3 cellular contexts compared by ENCODE assay signal in the genomic region with DNA sequence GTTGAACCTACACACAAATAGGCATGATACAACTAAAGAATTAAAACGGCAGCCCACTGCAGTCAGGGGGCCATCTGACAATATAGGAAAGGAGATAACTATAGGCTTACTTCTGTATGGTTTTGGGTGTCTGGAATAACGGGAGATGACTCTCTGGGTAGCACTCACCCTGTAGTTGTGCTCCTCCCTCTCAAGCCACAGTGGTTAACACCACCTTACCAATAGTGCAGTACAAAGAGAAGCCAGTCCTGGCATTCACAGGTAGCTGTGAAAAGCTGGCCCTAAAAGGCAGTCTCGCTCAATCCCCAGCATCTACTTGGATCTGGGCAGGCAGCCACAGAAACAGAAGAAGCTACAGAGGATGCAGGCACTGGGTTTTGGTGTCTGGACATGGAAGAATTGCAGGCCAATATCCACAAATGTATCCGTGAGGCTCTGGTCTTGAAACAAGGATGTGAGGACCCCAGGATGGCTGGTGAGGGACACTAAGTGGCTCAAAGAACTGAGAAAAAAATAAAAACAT.
TF ChIP-seq lines count a peak whose summit lies in the region.

No MANE protein-coding gene starts in this region.

TF ChIP-seq in SK-N-SH, 30 proteins besides CTCF, POLR2A, EP300 and RAD21 (continued from another document):
- TF ChIP-seq ELF1 (IDR thresholded peaks at IDR 0.05) = no peak

TF ChIP-seq in SK-N-SH treated with all-trans-retinoic acid at 6 μM for 48 hours, 23 proteins besides CTCF, POLR2A, EP300 and RAD21 (continued from another document):
- TF ChIP-seq PPARA (CRISPR knock-in tag; IDR thresholded peaks at IDR 0.05; ENCODE audit: borderline replicate concordance) = no peak
- no peak for TF ChIP-seq TOX (CRISPR knock-in tag; IDR thresholded peaks at IDR 0.05; ENCODE audit: borderline replicate concordance)
- TF ChIP-seq ZNF70 (CRISPR knock-in tag; IDR thresholded peaks at IDR 0.05) = no peak
- no peak for TF ChIP-seq ZFP3 (CRISPR knock-in tag; IDR thresholded peaks at IDR 0.05)
- no peak for TF ChIP-seq ZNF8 (CRISPR knock-in tag; IDR thresholded peaks at IDR 0.05)
- no peak for TF ChIP-seq SNAI2 (CRISPR knock-in tag; IDR thresholded peaks at IDR 0.05)
- TF ChIP-seq ISL1 (CRISPR knock-in tag; IDR thresholded peaks at IDR 0.05) = no peak
- no peak for TF ChIP-seq BACH2 (CRISPR knock-in tag; IDR thresholded peaks at IDR 0.05; ENCODE audit: borderline replicate concordance)
- TF ChIP-seq ARNTL (CRISPR knock-in tag; IDR thresholded peaks at IDR 0.05; ENCODE audit: borderline replicate concordance, low read depth) = no peak
- TF ChIP-seq, protein P1, sequence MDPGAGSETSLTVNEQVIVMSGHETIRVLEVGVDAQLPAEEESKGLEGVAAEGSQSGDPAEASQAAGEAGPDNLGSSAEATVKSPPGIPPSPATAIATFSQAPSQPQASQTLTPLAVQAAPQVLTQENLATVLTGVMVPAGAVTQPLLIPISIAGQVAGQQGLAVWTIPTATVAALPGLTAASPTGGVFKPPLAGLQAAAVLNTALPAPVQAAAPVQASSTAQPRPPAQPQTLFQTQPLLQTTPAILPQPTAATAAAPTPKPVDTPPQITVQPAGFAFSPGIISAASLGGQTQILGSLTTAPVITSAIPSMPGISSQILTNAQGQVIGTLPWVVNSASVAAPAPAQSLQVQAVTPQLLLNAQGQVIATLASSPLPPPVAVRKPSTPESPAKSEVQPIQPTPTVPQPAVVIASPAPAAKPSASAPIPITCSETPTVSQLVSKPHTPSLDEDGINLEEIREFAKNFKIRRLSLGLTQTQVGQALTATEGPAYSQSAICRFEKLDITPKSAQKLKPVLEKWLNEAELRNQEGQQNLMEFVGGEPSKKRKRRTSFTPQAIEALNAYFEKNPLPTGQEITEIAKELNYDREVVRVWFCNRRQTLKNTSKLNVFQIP (CRISPR knock-in tag; IDR thresholded peaks at IDR 0.05; ENCODE audit: borderline replicate concordance, low read depth) = no peak
- TF ChIP-seq, protein P2, sequence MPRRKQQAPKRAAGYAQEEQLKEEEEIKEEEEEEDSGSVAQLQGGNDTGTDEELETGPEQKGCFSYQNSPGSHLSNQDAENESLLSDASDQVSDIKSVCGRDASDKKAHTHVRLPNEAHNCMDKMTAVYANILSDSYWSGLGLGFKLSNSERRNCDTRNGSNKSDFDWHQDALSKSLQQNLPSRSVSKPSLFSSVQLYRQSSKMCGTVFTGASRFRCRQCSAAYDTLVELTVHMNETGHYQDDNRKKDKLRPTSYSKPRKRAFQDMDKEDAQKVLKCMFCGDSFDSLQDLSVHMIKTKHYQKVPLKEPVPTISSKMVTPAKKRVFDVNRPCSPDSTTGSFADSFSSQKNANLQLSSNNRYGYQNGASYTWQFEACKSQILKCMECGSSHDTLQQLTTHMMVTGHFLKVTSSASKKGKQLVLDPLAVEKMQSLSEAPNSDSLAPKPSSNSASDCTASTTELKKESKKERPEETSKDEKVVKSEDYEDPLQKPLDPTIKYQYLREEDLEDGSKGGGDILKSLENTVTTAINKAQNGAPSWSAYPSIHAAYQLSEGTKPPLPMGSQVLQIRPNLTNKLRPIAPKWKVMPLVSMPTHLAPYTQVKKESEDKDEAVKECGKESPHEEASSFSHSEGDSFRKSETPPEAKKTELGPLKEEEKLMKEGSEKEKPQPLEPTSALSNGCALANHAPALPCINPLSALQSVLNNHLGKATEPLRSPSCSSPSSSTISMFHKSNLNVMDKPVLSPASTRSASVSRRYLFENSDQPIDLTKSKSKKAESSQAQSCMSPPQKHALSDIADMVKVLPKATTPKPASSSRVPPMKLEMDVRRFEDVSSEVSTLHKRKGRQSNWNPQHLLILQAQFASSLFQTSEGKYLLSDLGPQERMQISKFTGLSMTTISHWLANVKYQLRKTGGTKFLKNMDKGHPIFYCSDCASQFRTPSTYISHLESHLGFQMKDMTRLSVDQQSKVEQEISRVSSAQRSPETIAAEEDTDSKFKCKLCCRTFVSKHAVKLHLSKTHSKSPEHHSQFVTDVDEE (CRISPR knock-in tag; IDR thresholded peaks at IDR 0.05) = no peak
- no peak for TF ChIP-seq ESRRG (CRISPR knock-in tag; IDR thresholded peaks at IDR 0.05)
- TF ChIP-seq, protein P3, sequence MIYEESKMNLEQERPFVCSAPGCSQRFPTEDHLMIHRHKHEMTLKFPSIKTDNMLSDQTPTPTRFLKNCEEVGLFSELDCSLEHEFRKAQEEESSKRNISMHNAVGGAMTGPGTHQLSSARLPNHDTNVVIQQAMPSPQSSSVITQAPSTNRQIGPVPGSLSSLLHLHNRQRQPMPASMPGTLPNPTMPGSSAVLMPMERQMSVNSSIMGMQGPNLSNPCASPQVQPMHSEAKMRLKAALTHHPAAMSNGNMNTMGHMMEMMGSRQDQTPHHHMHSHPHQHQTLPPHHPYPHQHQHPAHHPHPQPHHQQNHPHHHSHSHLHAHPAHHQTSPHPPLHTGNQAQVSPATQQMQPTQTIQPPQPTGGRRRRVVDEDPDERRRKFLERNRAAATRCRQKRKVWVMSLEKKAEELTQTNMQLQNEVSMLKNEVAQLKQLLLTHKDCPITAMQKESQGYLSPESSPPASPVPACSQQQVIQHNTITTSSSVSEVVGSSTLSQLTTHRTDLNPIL (CRISPR knock-in tag; IDR thresholded peaks at IDR 0.05; ENCODE audit: low read depth) = no peak
- TF ChIP-seq RARB (CRISPR knock-in tag; IDR thresholded peaks at IDR 0.05) = no peak

TF ChIP-seq in endothelial cell of umbilical vein, 7 proteins besides CTCF, POLR2A, EP300 and RAD21 (continued from another document):
- TF ChIP-seq FOS (IDR thresholded peaks at IDR 0.05; ENCODE audit: borderline replicate concordance, insufficient read depth, low read length) = no peak
- TF ChIP-seq EZH2 (IDR thresholded peaks at IDR 0.05; ENCODE audit: borderline replicate concordance, low read depth, low read length, severe bottlenecking) = no peak
- TF ChIP-seq POLR2AphosphoS5 (IDR thresholded peaks at IDR 0.05; ENCODE audit: insufficient read depth, low read depth, low read length) = no peak
- TF ChIP-seq, protein P4, sequence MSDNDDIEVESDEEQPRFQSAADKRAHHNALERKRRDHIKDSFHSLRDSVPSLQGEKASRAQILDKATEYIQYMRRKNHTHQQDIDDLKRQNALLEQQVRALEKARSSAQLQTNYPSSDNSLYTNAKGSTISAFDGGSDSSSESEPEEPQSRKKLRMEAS (IDR thresholded peaks at IDR 0.05; ENCODE audit: insufficient read depth, insufficient read length) = no peak
- TF ChIP-seq MYC (IDR thresholded peaks at IDR 0.05; ENCODE audit: low read depth, low read length) = no peak
- no peak for TF ChIP-seq GATA2 (IDR thresholded peaks at IDR 0.05; ENCODE audit: insufficient read depth, insufficient read length, low read depth, low read length)
